ENCODE assay signal across 8 cellular contexts in genomic region chr13:51452391-51453307, GRCh38. TPM values are rescaled to one million over a fixed set of nuclear protein-coding genes. Genes with fewer than 3 reads are reported as not detected.
DNase-seq lines count a peak whose midpoint lies in the region; ATAC-seq and TF ChIP-seq lines count a peak whose summit lies in the region.

A gene with protein sequence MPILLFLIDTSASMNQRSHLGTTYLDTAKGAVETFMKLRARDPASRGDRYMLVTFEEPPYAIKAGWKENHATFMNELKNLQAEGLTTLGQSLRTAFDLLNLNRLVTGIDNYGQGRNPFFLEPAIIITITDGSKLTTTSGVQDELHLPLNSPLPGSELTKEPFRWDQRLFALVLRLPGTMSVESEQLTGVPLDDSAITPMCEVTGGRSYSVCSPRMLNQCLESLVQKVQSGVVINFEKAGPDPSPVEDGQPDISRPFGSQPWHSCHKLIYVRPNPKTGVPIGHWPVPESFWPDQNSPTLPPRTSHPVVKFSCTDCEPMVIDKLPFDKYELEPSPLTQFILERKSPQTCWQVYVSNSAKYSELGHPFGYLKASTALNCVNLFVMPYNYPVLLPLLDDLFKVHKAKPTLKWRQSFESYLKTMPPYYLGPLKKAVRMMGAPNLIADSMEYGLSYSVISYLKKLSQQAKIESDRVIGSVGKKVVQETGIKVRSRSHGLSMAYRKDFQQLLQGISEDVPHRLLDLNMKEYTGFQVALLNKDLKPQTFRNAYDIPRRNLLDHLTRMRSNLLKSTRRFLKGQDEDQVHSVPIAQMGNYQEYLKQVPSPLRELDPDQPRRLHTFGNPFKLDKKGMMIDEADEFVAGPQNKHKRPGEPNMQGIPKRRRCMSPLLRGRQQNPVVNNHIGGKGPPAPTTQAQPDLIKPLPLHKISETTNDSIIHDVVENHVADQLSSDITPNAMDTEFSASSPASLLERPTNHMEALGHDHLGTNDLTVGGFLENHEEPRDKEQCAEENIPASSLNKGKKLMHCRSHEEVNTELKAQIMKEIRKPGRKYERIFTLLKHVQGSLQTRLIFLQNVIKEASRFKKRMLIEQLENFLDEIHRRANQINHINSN (minus strand): TSS chr13:51453036. CDS start chr13:51452525, 511 bp downstream.

- peak; percentile 100 for TF ChIP-seq POLR2A in GM15510 (IDR thresholded peaks at IDR 0.05; ENCODE audit: borderline replicate concordance, extremely low read depth, insufficient read length)

- ATAC-seq in HG02885 (IDR thresholded peaks at IDR 0.05; ENCODE audit: poor library complexity, unreplicated experiment) (peak; percentile 72), T-helper 17 cell (peak; percentile 87)

- peak within 1 kb of the TSS; percentile 82 for H3K4me3 Mint-ChIP-seq in T-helper 17 cell
- H3K4me3 Mint-ChIP-seq in progenitor cell of endocrine pancreas (ENCODE audit: low read depth) = peak within 1 kb of the TSS; percentile 89

- H3K36me3 Mint-ChIP-seq in T-helper 17 cell (ENCODE audit: low read depth) (peaks cover 10% of the 10 kb centered on the region), progenitor cell of endocrine pancreas (ENCODE audit: insufficient read depth) (peaks cover 16% of the 10 kb centered on the region)

- DNase-seq in NCI-H1694 treated with DMSO at 0.1 percent for 48 hours (lab: John Stamatoyannopoulos, UW) (peak; percentile 95), T-helper 17 cell (peak; percentile 98), amygdala (lab: John Stamatoyannopoulos, UW) (peak; percentile 89 to 100 (median 99)), left ventricle myocardium inferior (peak; percentile 98), progenitor cell of endocrine pancreas (ENCODE audit: low spot score, unreplicated experiment) (peak; percentile 97), ureter (ENCODE audit: low spot score) (peak; percentile 100)

- no peak for TF ChIP-seq CTCF in left ventricle myocardium inferior (IDR thresholded peaks at IDR 0.05; ENCODE audit: borderline replicate concordance)
- TF ChIP-seq CTCF in progenitor cell of endocrine pancreas (IDR thresholded peaks at IDR 0.05; ENCODE audit: unreplicated experiment) = no peak

- H3K4me1 Mint-ChIP-seq in T-helper 17 cell (peaks cover 39% of the 10 kb centered on the region), progenitor cell of endocrine pancreas (ENCODE audit: low read depth) (peaks cover 20% of the 10 kb centered on the region)

- H3K36me3 ChIP-seq in left ventricle myocardium inferior = peaks cover 47% of the 10 kb centered on the region

- H3K4me1 ChIP-seq in left ventricle myocardium inferior = peaks cover 47% of the 10 kb centered on the region

- H3K27ac Mint-ChIP-seq in T-helper 17 cell = peak within 1 kb of the TSS; percentile 87
- peak within 1 kb of the TSS; percentile 98 for H3K27ac Mint-ChIP-seq in progenitor cell of endocrine pancreas

- no peaks in the 10 kb centered on the region for H3K27me3 ChIP-seq in left ventricle myocardium inferior (ENCODE audit: low read depth)

- no peaks in the 10 kb centered on the region for H3K9me3 Mint-ChIP-seq in progenitor cell of endocrine pancreas (ENCODE audit: low read depth)

- H3K27me3 Mint-ChIP-seq in T-helper 17 cell (no peaks in the 10 kb centered on the region), progenitor cell of endocrine pancreas (no peaks in the 10 kb centered on the region)

- H3K27ac ChIP-seq in left ventricle myocardium inferior (replicated peaks) = peak within 1 kb of the TSS; percentile 99

- H3K4me3 ChIP-seq in left ventricle myocardium inferior = peak within 1 kb of the TSS; percentile 95

- H3K9me3 ChIP-seq in T-helper 17 cell (ENCODE audit: control insufficient read depth, low read length, poor library complexity, severe bottlenecking) (no peaks in the 10 kb centered on the region), left ventricle myocardium inferior (replicated peaks) (peaks cover 15% of the 10 kb centered on the region)

- intact Hi-C loops in left ventricle myocardium inferior (cut with micrococcal nuclease) = loop anchor here (10.0 kb wide), 1 partner anchor 272 kb away; no protein-coding TSS in a partner anchor

RNA-seq across cellular contexts. Expression of the gene that starts here (rescaled TPM):
- total RNA-seq in T-helper 17 cell = 100 to 1,000 TPM in 1 of 2 donors, 10 to 100 TPM in 1; 92.5 to 100 TPM
- total RNA-seq in left ventricle myocardium inferior = 23.1 TPM
- 41.4 and 48.8 TPM in 2 replicates for total RNA-seq in progenitor cell of endocrine pancreas
- 49.7 TPM for total RNA-seq in ureter

Comparison
In these comparisons a context has a peak if more than half of its experiments do, and no peak if none do; other contexts are left out.
1. Peak in every context shown above with its lines: DNase-seq, ATAC-seq, H3K4me3 ChIP-seq and H3K27ac ChIP-seq.